22 cellular contexts compared by ENCODE assay signal in the genomic region with DNA sequence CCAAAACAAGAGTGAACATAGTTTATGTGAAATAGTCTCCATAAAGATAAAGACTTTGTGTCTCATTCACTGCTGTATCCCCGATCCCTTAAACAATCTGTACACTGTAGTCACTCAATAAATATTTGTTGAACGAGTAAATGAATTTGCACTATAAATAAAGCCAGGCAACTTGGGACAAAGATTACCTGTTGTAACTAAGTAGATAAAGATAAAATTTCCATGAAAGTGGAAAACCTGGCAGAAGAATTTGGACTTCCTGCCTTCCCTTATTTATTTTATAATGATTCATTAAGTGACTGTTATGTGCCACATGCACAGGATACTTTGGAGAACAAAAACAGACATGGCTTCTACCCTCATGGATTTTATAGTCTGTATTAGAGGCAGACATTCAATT.
"Had no signal": no experiment of that assay in that cellular context is flagged by ENCODE, and none has a peak within 500 bp of the region (broad histone marks: within the 10 kb centered on the region; RNA-seq: fewer than 3 reads in every experiment).

No MANE protein-coding gene starts in this region.

- H3K4me1 Mint-ChIP-seq: activated B cell treated with CpG ODN at 0.5 μM for 24 hours had no signal

- H3K27me3 Mint-ChIP-seq: activated B cell treated with CpG ODN at 0.5 μM for 24 hours; activated naive CD8-positive, alpha-beta T cell; T-helper 17 cell had no signal

- H3K27me3 ChIP-seq: colonic mucosa, gastrocnemius medialis, heart right ventricle, tibial nerve, uterus had no signal

- DNase-seq: activated B cell treated with CpG ODN at 0.5 μM for 24 hours; activated CD4-positive, alpha-beta T cell treated with anti-CD3 and anti-CD28 coated beads for 48 hours; activated CD8-positive, alpha-beta memory T cell treated with anti-CD3 and anti-CD28 coated beads, Interleukin-2, amount 50 U/mL, for 4 hours; activated CD8-positive, alpha-beta T cell treated with anti-CD3 and anti-CD28 coated beads, Interleukin-2, amount 10 ng/mL, durations not matched to agents 7 days and 5 days; activated effector memory CD4-positive, alpha-beta T cell treated with anti-CD3 and anti-CD28 coated beads, Interleukin-2, amount 50 U/mL, for 16 hours; activated T-cell treated with anti-CD3 and anti-CD28 coated beads, Interleukin-2, amount 50 U/mL, for 48 hours; amniotic stem cell; central memory CD4-positive, alpha-beta T cell; colonic mucosa; effector CD8-positive, alpha-beta T cell; gastrocnemius medialis; heart right ventricle; left cardiac atrium; midbrain; stimulated activated CD4-positive, alpha-beta T cell treated with anti-CD3 and anti-CD28 coated beads, Interleukin-2, amount 100 ng/mL, for 48 hours; stimulated activated naive CD4-positive, alpha-beta T cell; substantia nigra; T-helper 17 cell; uterus had no signal

- H3K4me3 Mint-ChIP-seq: activated B cell treated with CpG ODN at 0.5 μM for 24 hours; activated CD8-positive, alpha-beta T cell treated with anti-CD3 and anti-CD28 coated beads, Interleukin-2, amount 10 ng/mL, durations not matched to agents 7 days and 5 days; activated naive CD8-positive, alpha-beta T cell; T-helper 17 cell had no signal

- H3K4me3 ChIP-seq: colonic mucosa, gastrocnemius medialis, heart right ventricle, lung, tibial nerve, uterus had no signal

- H3K27ac Mint-ChIP-seq: activated B cell treated with CpG ODN at 0.5 μM for 24 hours; activated CD8-positive, alpha-beta T cell treated with anti-CD3 and anti-CD28 coated beads, Interleukin-2, amount 10 ng/mL, durations not matched to agents 7 days and 5 days; activated naive CD8-positive, alpha-beta T cell; T-helper 17 cell had no signal

- H3K36me3 ChIP-seq: colonic mucosa, heart right ventricle, tibial nerve, uterus had no signal

- H3K27ac ChIP-seq: colonic mucosa, gastrocnemius medialis, heart right ventricle, tibial nerve, uterus had no signal

- H3K9me3 Mint-ChIP-seq: activated B cell treated with CpG ODN at 0.5 μM for 24 hours had no signal

- ATAC-seq: activated CD8-positive, alpha-beta T cell treated with anti-CD3 and anti-CD28 coated beads, Interleukin-2, amount 10 ng/mL, durations not matched to agents 7 days and 5 days; gastrocnemius medialis; heart right ventricle; left cardiac atrium; T-helper 17 cell had no signal

- H3K4me1 ChIP-seq: colonic mucosa, gastrocnemius medialis, heart right ventricle, tibial nerve, uterus had no signal

- H3K9me3 ChIP-seq: colonic mucosa, gastrocnemius medialis, heart right ventricle, tibial nerve, uterus had no signal
